8 cellular contexts compared by ENCODE assay signal in genomic region chr19:11418518-11419506, GRCh38. TPM values are rescaled to one million over a fixed set of nuclear protein-coding genes. Genes with fewer than 3 reads are reported as not detected.
DNase-seq lines count a peak whose midpoint lies in the region; ATAC-seq and TF ChIP-seq lines count a peak whose summit lies in the region.

A gene with protein sequence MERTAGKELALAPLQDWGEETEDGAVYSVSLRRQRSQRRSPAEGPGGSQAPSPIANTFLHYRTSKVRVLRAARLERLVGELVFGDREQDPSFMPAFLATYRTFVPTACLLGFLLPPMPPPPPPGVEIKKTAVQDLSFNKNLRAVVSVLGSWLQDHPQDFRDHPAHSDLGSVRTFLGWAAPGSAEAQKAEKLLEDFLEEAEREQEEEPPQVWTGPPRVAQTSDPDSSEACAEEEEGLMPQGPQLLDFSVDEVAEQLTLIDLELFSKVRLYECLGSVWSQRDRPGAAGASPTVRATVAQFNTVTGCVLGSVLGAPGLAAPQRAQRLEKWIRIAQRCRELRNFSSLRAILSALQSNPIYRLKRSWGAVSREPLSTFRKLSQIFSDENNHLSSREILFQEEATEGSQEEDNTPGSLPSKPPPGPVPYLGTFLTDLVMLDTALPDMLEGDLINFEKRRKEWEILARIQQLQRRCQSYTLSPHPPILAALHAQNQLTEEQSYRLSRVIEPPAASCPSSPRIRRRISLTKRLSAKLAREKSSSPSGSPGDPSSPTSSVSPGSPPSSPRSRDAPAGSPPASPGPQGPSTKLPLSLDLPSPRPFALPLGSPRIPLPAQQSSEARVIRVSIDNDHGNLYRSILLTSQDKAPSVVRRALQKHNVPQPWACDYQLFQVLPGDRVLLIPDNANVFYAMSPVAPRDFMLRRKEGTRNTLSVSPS (minus strand): TSS chr19:11419314. CDS start chr19:11419278, 36 bp downstream.

- intact Hi-C loops in right cardiac atrium (cut with DNase I) (no loop called here), sciatic nerve (cut with DNase I) (no loop called here)

- peak; percentile 69 for DNase-seq in NCI-H1436 (lab: John Stamatoyannopoulos, UW)
- DNase-seq in NCI-H1436 treated with DMSO at 0.1 percent for 48 hours (lab: John Stamatoyannopoulos, UW) = no peak
- no peak for DNase-seq in RWPE1 (ENCODE audit: low spot score)
- peak; percentile 77 to 91 (median 90) for DNase-seq in right cardiac atrium
- DNase-seq in sciatic nerve (ENCODE audit: low spot score) = no peak
- DNase-seq in NCI-H524 (lab: John Stamatoyannopoulos, UW) = no peak
- no peak for DNase-seq in NCI-H82 treated with DMSO at 0.1 percent for 48 hours (lab: John Stamatoyannopoulos, UW; ENCODE audit: unreplicated experiment)

- POLR2A ChIA-PET in RWPE1 (lab: Yijun Ruan, JAX; ENCODE audit: low non-redundant PET) = no interaction called here

- H3K4me1 ChIP-seq in right cardiac atrium (ENCODE audit: control insufficient read depth, insufficient read depth, low read length) = no peaks in the 10 kb centered on the region

- H3K27ac ChIP-seq in RWPE1 (peak within 1 kb of the TSS; percentile 28; the same call in 1 of the 2 replicates), right cardiac atrium (ENCODE audit: low read length) (peak within 1 kb of the TSS; percentile 28)

- ATAC-seq in right cardiac atrium (peak; percentile 65 to 69), sciatic nerve (peak; percentile 21), GM21529 (IDR thresholded peaks at IDR 0.05; ENCODE audit: unreplicated experiment) (no peak)

- peak within 1 kb of the TSS; percentile 51 for H3K4me3 ChIP-seq in right cardiac atrium (ENCODE audit: low read length)

- CTCF ChIA-PET in RWPE1 (lab: Yijun Ruan, JAX) = no interaction called here

- no peaks in the 10 kb centered on the region for H3K9me3 ChIP-seq in right cardiac atrium (ENCODE audit: control insufficient read depth, low read length)

- WGBS in right cardiac atrium = 3% methylated on average over 73 of the region's 73 CpGs

- no peak for TF ChIP-seq CTCF in RWPE1 (conservative IDR thresholded peaks at IDR 0.05; ENCODE audit: low read depth)

- no peaks in the 10 kb centered on the region for H3K27me3 ChIP-seq in right cardiac atrium (ENCODE audit: control insufficient read depth, insufficient read depth)

RNA-seq across cellular contexts. Expression of the gene that starts here (rescaled TPM):
- 10 to 100 TPM; 14.0 to 25.2 (median 14.5) TPM for total RNA-seq in right cardiac atrium
- 16.1 TPM for polyA plus RNA-seq in right cardiac atrium
- total RNA-seq in sciatic nerve = 14.4 TPM

Comparison
In these comparisons a context has a peak if more than half of its experiments do, and no peak if none do; other contexts are left out.
1. DNase-seq: peak in NCI-H1436 (single experiment) and right cardiac atrium (3 of 3); none in NCI-H1436 treated with DMSO at 0.1 percent for 48 hours (single experiment), RWPE1 (single experiment), sciatic nerve (single experiment), NCI-H524 (0 of 2) and NCI-H82 treated with DMSO at 0.1 percent for 48 hours (single experiment).